Comparison of ENCODE assay signal across 8 cellular contexts in genomic region chr1:32963746-32964460, GRCh38. TPM values are rescaled to one million over a fixed set of nuclear protein-coding genes. Genes with fewer than 3 reads are reported as not detected.
DNase-seq lines count a peak whose midpoint lies in the region; ATAC-seq, FAIRE-seq and TF ChIP-seq lines count a peak whose summit lies in the region.

No MANE protein-coding gene starts in this region.

- ATAC-seq in GM21528 (IDR thresholded peaks at IDR 0.05; ENCODE audit: low FRiP score, unreplicated experiment), result peak; percentile 31
- peak; percentile 56 for ATAC-seq in K562

- H3K9me3 ChIP-seq in K562 (replicated peaks; ENCODE audit: control insufficient read depth, insufficient read depth, low read depth, low read length) (no peaks in the 10 kb centered on the region), iPS-18c (ENCODE audit: control insufficient read depth, insufficient read depth, low read length) (no peaks in the 10 kb centered on the region), smooth muscle cell (replicated peaks; ENCODE audit: low read depth) (no peaks in the 10 kb centered on the region)

- POLR2A ChIA-PET in K562 (lab: Yijun Ruan, JAX), result interaction anchor here (0.6 to 2.8 kb wide), 25 partner anchors 8 to 482 kb away, joined by 3 to 22 read pairs (median 4); no protein-coding TSS in a partner anchor

- TF ChIP-seq CTCF in K562 (IDR thresholded peaks at IDR 0.05 in 2 of 3, conservative IDR thresholded peaks at IDR 0.05 in 1 of 3; ENCODE audit: insufficient read depth in 2 of 3, low read depth in 1 of 3, low read length in 3 of 3) (no peak), smooth muscle cell (IDR thresholded peaks at IDR 0.05; ENCODE audit: borderline replicate concordance, insufficient read depth, poor library complexity, severe bottlenecking) (no peak)

- no peak for TF ChIP-seq RAD21 in K562 (CRISPR knock-in tag; conservative IDR thresholded peaks at IDR 0.05 in 1 of 2, IDR thresholded peaks at IDR 0.05 in 1 of 2)

- H3K4me1 ChIP-seq in K562 (replicated peaks in 1 of 2; ENCODE audit: control insufficient read depth in 2 of 2, insufficient read depth in 2 of 2, low read length in 2 of 2) (peaks cover 28 to 36% of the 10 kb centered on the region in 2 experiments), smooth muscle cell (ENCODE audit: low read depth) (peaks cover 9% of the 10 kb centered on the region)

- H3K27me3 ChIP-seq in K562 (ENCODE audit: control insufficient read depth in 2 of 2, insufficient read depth in 2 of 2, low read length in 2 of 2) (no peaks in the 10 kb centered on the region), smooth muscle cell (ENCODE audit: low read depth) (no peaks in the 10 kb centered on the region)

- no peak for TF ChIP-seq POLR2A in K562 (conservative IDR thresholded peaks at IDR 0.05)

- H2AFZ ChIP-seq in K562 (ENCODE audit: low read depth, low read length) (peak overlapping the region; percentile 71), smooth muscle cell (ENCODE audit: low read depth) (peak overlapping the region; percentile 72)

- H3K4me2 ChIP-seq in K562 (ENCODE audit: insufficient read depth, low read length), result peak overlapping the region; percentile 94
- peak overlapping the region; percentile 98 for H3K4me2 ChIP-seq in smooth muscle cell

- intact Hi-C loops in K562 (cut with micrococcal nuclease), result loop anchor here (1.0 to 5.0 kb wide), 2 partner anchors 25 to 43 kb away; no protein-coding TSS in a partner anchor

- peak overlapping the region; percentile 68 for H3K4me3 ChIP-seq in Jurkat, Clone E6-1 (ENCODE audit: low read length)
- peak overlapping the region; percentile 63 for H3K4me3 ChIP-seq in K562
- H3K4me3 ChIP-seq in iPS-18c (ENCODE audit: insufficient read depth, low read depth, low read length), result peak overlapping the region; percentile 86
- peak overlapping the region; percentile 94 for H3K4me3 ChIP-seq in smooth muscle cell

- CTCF ChIA-PET in K562 (lab: Yijun Ruan, JAX; ENCODE audit: low intra/inter-chr PET ratio), result no interaction called here

- DNase-seq in Caki2 (ENCODE audit: low read depth), result peak; percentile 57
- peak; percentile 28 for DNase-seq in Jurkat, Clone E6-1 (ENCODE audit: low read depth, low spot score)
- peak; percentile 58 for DNase-seq in T-helper 9 cell
- peak; percentile 72 to 88 (median 80) for DNase-seq in K562 (ENCODE audit: extremely low read depth in 1 of 4, low spot score in 3 of 4)
- peak; percentile 13 for DNase-seq in smooth muscle cell (lab: John Stamatoyannopoulos, UW; ENCODE audit: unreplicated experiment)
- DNase-seq in superior temporal gyrus (ENCODE audit: extremely low spot score), result no peak

- TF ChIP-seq EP300 in K562 (IDR thresholded peaks at IDR 0.05; ENCODE audit: low read length), result no peak

- in situ Hi-C loops in Caki2 (cut with HindIII; ENCODE audit: low pct_unique_long_range_greater_than_20kb, low sequenced_read_pairs) (no loop called here), K562 (cut with MboI) (no loop called here)

- H4K20me1 ChIP-seq in K562 (replicated peaks; ENCODE audit: control insufficient read depth, insufficient read depth, low read length) (peaks cover 16% of the 10 kb centered on the region), smooth muscle cell (ENCODE audit: low read depth) (peaks cover 50% of the 10 kb centered on the region)

- WGBS in K562 (ENCODE audit: insufficient coverage, low coverage, missing lambda C conversion rate), result under 1% methylated on average over 64 of the region's 78 CpGs
- 0% methylated on average over 53 of the region's 78 CpGs for WGBS in smooth muscle cell (ENCODE audit: low lambda C conversion rate)

- H3K27ac ChIP-seq in K562 (ENCODE audit: extremely low read depth, low read depth, low read length) (peak overlapping the region; percentile 28; the same call in 2 of the 3 replicates), smooth muscle cell (ENCODE audit: low read depth) (no peak overlapping the region)

- no peak for FAIRE-seq in K562 (lab: Jason Lieb, UNC)

- H3F3A ChIP-seq in smooth muscle cell (ENCODE audit: low read depth), result no peaks in the 10 kb centered on the region

- BruUV-seq in K562 (replicated peaks; lab: Mats Ljungman, UMichigan), result no TSS peak

- H3K79me2 ChIP-seq in K562 (ENCODE audit: control insufficient read depth, insufficient read depth, low read length) (peaks cover 37% of the 10 kb centered on the region), smooth muscle cell (ENCODE audit: low read depth) (peaks cover 48% of the 10 kb centered on the region)

- no peaks in the 10 kb centered on the region for H3K36me3 ChIP-seq in K562 (ENCODE audit: control insufficient read depth, insufficient read depth, low read length)
- H3K36me3 ChIP-seq in smooth muscle cell (ENCODE audit: low read depth), result no peaks in the 10 kb centered on the region

- peak overlapping the region; percentile 43 to 96; a peak in 3 of 4 replicates for H3K9ac ChIP-seq in K562 (ENCODE audit: insufficient read depth in 1 of 2, low read depth in 2 of 2, low read length in 2 of 2)
- peak overlapping the region; percentile 57 for H3K9ac ChIP-seq in smooth muscle cell (ENCODE audit: low read depth)

- H3K9me1 ChIP-seq in K562 (ENCODE audit: control insufficient read depth, insufficient read depth, low read length), result no peaks in the 10 kb centered on the region

TF ChIP-seq in K562, 482 proteins besides CTCF, POLR2A, EP300 and RAD21 (continues in another document):
- TF ChIP-seq, protein P1, sequence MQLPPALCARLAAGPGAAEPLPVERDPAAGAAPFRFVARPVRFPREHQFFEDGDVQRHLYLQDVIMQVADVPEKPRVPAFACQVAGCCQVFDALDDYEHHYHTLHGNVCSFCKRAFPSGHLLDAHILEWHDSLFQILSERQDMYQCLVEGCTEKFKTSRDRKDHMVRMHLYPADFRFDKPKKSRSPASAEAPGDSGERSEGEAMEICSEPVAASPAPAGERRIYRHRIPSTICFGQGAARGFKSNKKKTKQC (CRISPR knock-in tag; IDR thresholded peaks at IDR 0.05), result peak; percentile 35
- TF ChIP-seq DNMT1 (IDR thresholded peaks at IDR 0.05) (no peak), SMAD4 (CRISPR knock-in tag; conservative IDR thresholded peaks at IDR 0.05) (0 out of 2 replicates have a peak, but pooled peaks have one; percentile 41), ZNF512 (tag; IDR thresholded peaks at IDR 0.05) (no peak), CBFA2T3 (IDR thresholded peaks at IDR 0.05) (peak; percentile 74), TBL1XR1 (IDR thresholded peaks at IDR 0.05; ENCODE audit: low read length in 2 of 2) (no peak), VEZF1 (CRISPR knock-in tag; IDR thresholded peaks at IDR 0.05) (no peak; the same call in 1 of the 2 replicates), NFIC (IDR thresholded peaks at IDR 0.05) (no peak), ZNF699 (CRISPR knock-in tag; IDR thresholded peaks at IDR 0.05; ENCODE audit: insufficient replicate concordance) (no peak), TAF9B (IDR thresholded peaks at IDR 0.05; ENCODE audit: partially characterized antibody) (no peak), E2F3 (CRISPR knock-in tag; IDR thresholded peaks at IDR 0.05) (0 out of 2 replicates have a peak, but pooled peaks have one; percentile 8), LEF1 (IDR thresholded peaks at IDR 0.05) (no peak), ZNF121 (CRISPR knock-in tag; conservative IDR thresholded peaks at IDR 0.05) (peak; percentile 12; the same call in 1 of the 2 replicates)

RNA-seq across cellular contexts. Expression of gene RNF19B, which starts 0.7 kb away (rescaled TPM):
- total RNA-seq in Caki2 (2014; rRNA removed; shearing (Covaris generic); ENCODE audit: low replicate concordance), result 14.9 and 29.2 TPM in 2 replicates
- 10.3 TPM for polyA plus RNA-seq in Jurkat, Clone E6-1 (2012; ENCODE audit: insufficient read depth, insufficient read length)
- 7.2 and 10.6 TPM in 2 replicates for total RNA-seq in K562 (2011; cell fraction: chromatin; rRNA removed; ENCODE audit: low replicate concordance)
- total RNA-seq in K562 (2011; cell fraction: nucleolus; rRNA removed), result 7.9 and 11.3 TPM in 2 replicates
- 6.7 and 7.8 TPM in 2 replicates for total RNA-seq in K562 (2011; cell fraction: nucleoplasm; rRNA removed)
- total RNA-seq in K562 (2014; rRNA removed) (9.6 and 11.8 TPM in 2 replicates), K562 (2014; rRNA removed; fragmentation: Illumina TruSeq; extraction: Trizol) (9.1 and 10.2 TPM in 2 replicates), K562 (2015; rRNA removed; fragmentation: Illumina TruSeq; extraction: Trizol) (10.5 and 10.9 TPM in 2 replicates), K562 (2021) (14.9 TPM in 2 replicates), smooth muscle cell (11.2 and 13.5 TPM in 2 replicates)
- polyA plus RNA-seq in K562 (2011; rRNA removed) (10.2 and 14.3 TPM in 2 replicates), K562 (2014; fragmentation: Illumina TruSeq; extraction: Trizol) (14.1 and 14.6 TPM in 2 replicates), K562 (2014; fragmentation: Nextera tagmentation; extraction: Ambion mirVana) (1 to 10 TPM; 2.6 to 2.8 TPM), K562 (2014; rRNA removed) (10.1 and 11.6 TPM in 2 replicates), smooth muscle cell (12.3 and 13.8 TPM in 2 replicates)
- 9.9 and 11.1 TPM in 2 replicates for polyA plus RNA-seq in K562 (2011; cell fraction: cytosol; rRNA removed)
- polyA plus RNA-seq in K562 (2011; cell fraction: nucleus; rRNA removed), result 5.4 and 6.0 TPM in 2 replicates
- polyA plus RNA-seq in K562 (2012), result 12.3 and 15.2 TPM in 2 replicates
- 18.7 and 25.2 TPM in 2 replicates for polyA minus RNA-seq in K562 (2011; rRNA and poly(A)+ RNA removed)
- polyA minus RNA-seq in K562 (2011; cell fraction: cytosol; rRNA and poly(A)+ RNA removed), result 7.8 and 11.6 TPM in 2 replicates
- polyA minus RNA-seq in K562 (2011; cell fraction: nucleus; rRNA and poly(A)+ RNA removed), result 4.7 and 7.8 TPM in 2 replicates
